Comparison of ENCODE assay signal across 16 cellular contexts in the genomic region with DNA sequence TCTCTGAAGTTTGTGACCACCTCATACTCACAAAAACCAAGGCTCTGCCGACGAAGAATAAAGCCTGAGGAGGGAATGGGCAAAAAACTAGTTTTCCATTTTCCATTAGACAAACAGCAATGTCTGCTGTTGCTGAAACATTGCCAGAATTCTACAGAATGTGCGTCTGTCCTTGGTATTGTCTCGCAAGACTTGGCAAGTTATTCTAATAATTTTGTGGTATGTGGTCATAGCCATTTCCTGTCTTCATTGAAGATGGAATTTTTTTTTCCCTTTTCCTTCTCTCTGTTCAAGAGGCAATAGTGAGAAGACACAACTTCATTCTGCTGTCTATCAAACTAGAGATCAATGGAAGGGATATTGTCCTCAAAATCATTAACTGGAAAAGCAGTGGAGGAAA.
DNase-seq lines count a peak whose midpoint lies in the region; ATAC-seq, FAIRE-seq and TF ChIP-seq lines count a peak whose summit lies in the region.
"Had no signal": no experiment of that assay in that cellular context is flagged by ENCODE, and none has a peak within 500 bp of the region (broad histone marks: within the 10 kb centered on the region; RNA-seq: fewer than 3 reads in every experiment).

No MANE protein-coding gene starts in this region.

- H3K27ac Mint-ChIP-seq in neural progenitor cell = no peak overlapping the region
- H3K27ac Mint-ChIP-seq: activated B cell treated with CpG ODN at 0.5 μM for 24 hours; activated CD8-positive, alpha-beta memory T cell treated with anti-CD3 and anti-CD28 coated beads, Interleukin-2, amount 10 ng/mL, durations not matched to agents 7 days and 5 days; CD4-positive, CD25-positive, alpha-beta regulatory T cell; stimulated activated naive CD8-positive, alpha-beta T cell treated with anti-CD3 and anti-CD28 coated beads, Interleukin-15, amount 100 ng/mL, for 72 hours had no signal

- no peaks in the 10 kb centered on the region for H3F3A ChIP-seq in neural progenitor cell (ENCODE audit: low read depth)

- H3K27me3 Mint-ChIP-seq in neural progenitor cell (ENCODE audit: insufficient read depth, low read depth) = no peaks in the 10 kb centered on the region
- H3K27me3 Mint-ChIP-seq: activated B cell treated with CpG ODN at 0.5 μM for 24 hours; activated CD8-positive, alpha-beta memory T cell treated with anti-CD3 and anti-CD28 coated beads, Interleukin-2, amount 10 ng/mL, durations not matched to agents 7 days and 5 days; CD4-positive, CD25-positive, alpha-beta regulatory T cell; stimulated activated naive CD8-positive, alpha-beta T cell treated with anti-CD3 and anti-CD28 coated beads, Interleukin-15, amount 100 ng/mL, for 72 hours had no signal

- H3K27me3 ChIP-seq in neural progenitor cell = no peaks in the 10 kb centered on the region

- H3K4me1 Mint-ChIP-seq in neural progenitor cell = no peaks in the 10 kb centered on the region
- H3K4me1 Mint-ChIP-seq: activated B cell treated with CpG ODN at 0.5 μM for 24 hours; activated CD8-positive, alpha-beta memory T cell treated with anti-CD3 and anti-CD28 coated beads, Interleukin-2, amount 10 ng/mL, durations not matched to agents 7 days and 5 days; CD4-positive, CD25-positive, alpha-beta regulatory T cell; stimulated activated naive CD8-positive, alpha-beta T cell treated with anti-CD3 and anti-CD28 coated beads, Interleukin-15, amount 100 ng/mL, for 72 hours had no signal

- H3K9me3 ChIP-seq in neural progenitor cell (ENCODE audit: low read depth) = peaks cover 3% of the 10 kb centered on the region

- H3K36me3 ChIP-seq in neural progenitor cell = no peaks in the 10 kb centered on the region

- H3K36me3 Mint-ChIP-seq in neural progenitor cell = no peaks in the 10 kb centered on the region
- H3K36me3 Mint-ChIP-seq: activated CD8-positive, alpha-beta memory T cell treated with anti-CD3 and anti-CD28 coated beads, Interleukin-2, amount 10 ng/mL, durations not matched to agents 7 days and 5 days; CD4-positive, CD25-positive, alpha-beta regulatory T cell had no signal

- TF ChIP-seq CTCF in neural progenitor cell (IDR thresholded peaks at IDR 0.05) = no peak

- H4K20me1 ChIP-seq in neural progenitor cell (ENCODE audit: low read depth) = no peaks in the 10 kb centered on the region

- H3K4me2 ChIP-seq in neural progenitor cell = no peak overlapping the region

- no peak overlapping the region for H3K4me3 ChIP-seq in skeletal muscle cell (ENCODE audit: low read depth, low read length)
- H3K4me3 ChIP-seq in neural progenitor cell = no peak overlapping the region

- H3K79me2 ChIP-seq in neural progenitor cell (ENCODE audit: low read depth) = no peaks in the 10 kb centered on the region
- H3K79me2 ChIP-seq: parathyroid adenoma had no signal

- no peak for ATAC-seq in GM18519 (IDR thresholded peaks at IDR 0.05; ENCODE audit: low FRiP score, unreplicated experiment)
- no peak for ATAC-seq in HG02938 (IDR thresholded peaks at IDR 0.05; ENCODE audit: unreplicated experiment)
- ATAC-seq: activated CD8-positive, alpha-beta memory T cell treated with anti-CD3 and anti-CD28 coated beads, Interleukin-2, amount 10 ng/mL, durations not matched to agents 7 days and 5 days; stimulated activated naive CD8-positive, alpha-beta T cell treated with anti-CD3 and anti-CD28 coated beads, Interleukin-15, amount 100 ng/mL, for 72 hours had no signal

- H3K9me3 Mint-ChIP-seq in neural progenitor cell = peaks cover 4% of the 10 kb centered on the region

- peak; percentile 57 for DNase-seq in GM03348 (ENCODE audit: low spot score)
- peak; percentile 64 for DNase-seq in RCC 7860 (ENCODE audit: low spot score)
- DNase-seq in epithelial cell of prostate (ENCODE audit: low read depth, low spot score) = no peak
- DNase-seq in skeletal muscle cell (ENCODE audit: low read depth) = peak; percentile 76
- no peak for DNase-seq in neural progenitor cell (ENCODE audit: low spot score)
- DNase-seq: activated B cell treated with CpG ODN at 0.5 μM for 24 hours; activated CD8-positive, alpha-beta memory T cell treated with anti-CD3 and anti-CD28 coated beads, Interleukin-2, amount 10 ng/mL, durations not matched to agents 7 days and 5 days; CD4-positive, CD25-positive, alpha-beta regulatory T cell; effector memory CD4-positive, alpha-beta T cell; glutamatergic neuron; Karpas-422; stimulated activated naive CD8-positive, alpha-beta T cell treated with anti-CD3 and anti-CD28 coated beads, Interleukin-15, amount 100 ng/mL, for 72 hours; SW 1271 had no signal

- H3K27ac ChIP-seq in epithelial cell of prostate (peak overlapping the region; percentile 25), neural progenitor cell (no peak overlapping the region)
- H3K27ac ChIP-seq: parathyroid adenoma had no signal

- FAIRE-seq in RCC 7860 (lab: Jason Lieb, UNC) = peak; percentile 78

- no peak overlapping the region for H3K9ac ChIP-seq in neural progenitor cell
- H3K9ac ChIP-seq: parathyroid adenoma had no signal

- no peak overlapping the region for H3K4me3 Mint-ChIP-seq in neural progenitor cell
- H3K4me3 Mint-ChIP-seq: activated B cell treated with CpG ODN at 0.5 μM for 24 hours; activated CD8-positive, alpha-beta memory T cell treated with anti-CD3 and anti-CD28 coated beads, Interleukin-2, amount 10 ng/mL, durations not matched to agents 7 days and 5 days; CD4-positive, CD25-positive, alpha-beta regulatory T cell; stimulated activated naive CD8-positive, alpha-beta T cell treated with anti-CD3 and anti-CD28 coated beads, Interleukin-15, amount 100 ng/mL, for 72 hours had no signal

- H2AFZ ChIP-seq in neural progenitor cell (replicated peaks) = no peak overlapping the region
- H2AFZ ChIP-seq: parathyroid adenoma had no signal

- H3K4me1 ChIP-seq in neural progenitor cell = no peaks in the 10 kb centered on the region
- H3K4me1 ChIP-seq: parathyroid adenoma had no signal

Comparison
In these comparisons a context has a peak if more than half of its experiments do, and no peak if none do; other contexts are left out.
1. DNase-seq: peak in GM03348 (single experiment), RCC 7860 (single experiment) and skeletal muscle cell (single experiment); none in epithelial cell of prostate (single experiment) and neural progenitor cell (single experiment).